8 cellular contexts compared by ENCODE assay signal in the genomic region with DNA sequence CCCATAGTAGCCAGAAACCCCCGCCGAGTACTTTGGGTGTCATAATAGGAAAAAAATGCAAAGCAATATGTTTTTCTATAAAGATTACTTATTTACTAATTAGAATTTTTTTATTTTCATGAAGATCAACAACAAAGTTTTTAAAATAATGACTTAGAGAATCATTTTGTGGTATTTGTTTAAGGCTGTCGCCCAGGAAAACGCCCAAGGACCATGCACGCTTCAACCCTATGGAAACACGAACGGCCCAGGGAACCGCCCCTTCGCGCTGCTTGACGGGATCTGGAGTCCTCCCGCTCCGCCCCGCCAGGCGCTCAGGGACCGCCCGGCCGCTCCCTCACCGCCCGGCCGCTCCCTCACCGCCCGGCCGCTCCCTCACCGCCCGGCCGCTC. TPM values are rescaled to one million over a fixed set of nuclear protein-coding genes. Genes with fewer than 3 reads are reported as not detected.
DNase-seq lines count a peak whose midpoint lies in the region; ATAC-seq and TF ChIP-seq lines count a peak whose summit lies in the region.

No MANE protein-coding gene starts in this region.

- peak overlapping the region; percentile 97 for H3K27ac Mint-ChIP-seq in activated T-helper 1 cell treated with anti-CD3 and anti-CD28 coated beads, Interleukin-12 subunit alpha, Interleukin-12 subunit beta, Interleukin-2, Interleukin-4 antibody, amounts not matched to agents 30 ng/mL and 10 ng/mL and 1 ng/mL, durations not matched to agents 14 hours and 24 hours and 36 hours

- peak overlapping the region; percentile 96 for H3K4me3 Mint-ChIP-seq in activated T-helper 1 cell treated with anti-CD3 and anti-CD28 coated beads, Interleukin-12 subunit alpha, Interleukin-12 subunit beta, Interleukin-2, Interleukin-4 antibody, amounts not matched to agents 30 ng/mL and 10 ng/mL and 1 ng/mL, durations not matched to agents 14 hours and 24 hours and 36 hours

- H3K27me3 ChIP-seq in HL-60 (ENCODE audit: insufficient read depth, poor library complexity, severe bottlenecking) (no peaks in the 10 kb centered on the region), cardiac muscle cell (no peaks in the 10 kb centered on the region), skeletal muscle satellite cell (ENCODE audit: control insufficient read depth, insufficient read depth, low read length) (no peaks in the 10 kb centered on the region)

- H3K36me3 ChIP-seq in cardiac muscle cell (peaks cover 12% of the 10 kb centered on the region), skeletal muscle satellite cell (ENCODE audit: insufficient read depth, low read length) (peaks cover 19% of the 10 kb centered on the region)

- ATAC-seq in GM21381 (IDR thresholded peaks at IDR 0.05; ENCODE audit: unreplicated experiment), result peak; percentile 87

- H3K9me3 ChIP-seq in cardiac muscle cell (ENCODE audit: low read depth) (no peaks in the 10 kb centered on the region), skeletal muscle satellite cell (replicated peaks; ENCODE audit: low read length) (no peaks in the 10 kb centered on the region)

- H3K4me2 ChIP-seq in skeletal muscle satellite cell (ENCODE audit: low read length), result peak overlapping the region; percentile 72

- peak overlapping the region; percentile 67 for H3K27ac ChIP-seq in HL-60 (replicated peaks)
- H3K27ac ChIP-seq in cardiac muscle cell, result peak overlapping the region; percentile 86

- peaks cover 22% of the 10 kb centered on the region for H3K4me1 Mint-ChIP-seq in activated T-helper 1 cell treated with anti-CD3 and anti-CD28 coated beads, Interleukin-12 subunit alpha, Interleukin-12 subunit beta, Interleukin-2, Interleukin-4 antibody, amounts not matched to agents 30 ng/mL and 10 ng/mL and 1 ng/mL, durations not matched to agents 14 hours and 24 hours and 36 hours (ENCODE audit: low read depth)

- peak overlapping the region; percentile 60 for H3K9ac ChIP-seq in skeletal muscle satellite cell (ENCODE audit: low read depth, low read length)

- DNase-seq in C1 segment of cervical spinal cord (lab: John Stamatoyannopoulos, UW) (peak in 10 of 14 donors; percentile 80 to 98 (median 91)), HL-60 (ENCODE audit: low read depth in 1 of 2, low spot score in 1 of 2) (peak in 1 of 2 experiments; percentile 93), RPMI8226 (peak; percentile 96), cardiac muscle cell (ENCODE audit: low read depth in 1 of 2, low spot score in 1 of 2) (peak in 1 of 2 donors; percentile 97), cerebellum (ENCODE audit: low spot score) (no peak)
- DNase-seq in activated T-helper 1 cell treated with anti-CD3 and anti-CD28 coated beads, Interleukin-12 subunit alpha, Interleukin-12 subunit beta, Interleukin-2, Interleukin-4 antibody, amounts not matched to agents 30 ng/mL and 10 ng/mL and 1 ng/mL, durations not matched to agents 14 hours and 24 hours and 36 hours (ENCODE audit: low spot score), result no peak

- H3K4me1 ChIP-seq in cardiac muscle cell (ENCODE audit: low read depth) (peaks cover 8% of the 10 kb centered on the region), skeletal muscle satellite cell (ENCODE audit: control insufficient read depth, insufficient read depth, low read length) (peaks cover 19% of the 10 kb centered on the region)

- peaks cover 29% of the 10 kb centered on the region for H3K36me3 Mint-ChIP-seq in activated T-helper 1 cell treated with anti-CD3 and anti-CD28 coated beads, Interleukin-12 subunit alpha, Interleukin-12 subunit beta, Interleukin-2, Interleukin-4 antibody, amounts not matched to agents 30 ng/mL and 10 ng/mL and 1 ng/mL, durations not matched to agents 14 hours and 24 hours and 36 hours (ENCODE audit: low read depth)

- intact Hi-C loops in activated T-helper 1 cell treated with anti-CD3 and anti-CD28 coated beads, Interleukin-12 subunit alpha, Interleukin-12 subunit beta, Interleukin-2, Interleukin-4 antibody, amounts not matched to agents 30 ng/mL and 10 ng/mL and 1 ng/mL, durations not matched to agents 14 hours and 24 hours and 36 hours (cut with micrococcal nuclease), result loop anchor here (1.0 to 5.0 kb wide), 7 partner anchors 15 to 422 kb away; a partner anchor contains a TSS

- H3K9me3 Mint-ChIP-seq in activated T-helper 1 cell treated with anti-CD3 and anti-CD28 coated beads, Interleukin-12 subunit alpha, Interleukin-12 subunit beta, Interleukin-2, Interleukin-4 antibody, amounts not matched to agents 30 ng/mL and 10 ng/mL and 1 ng/mL, durations not matched to agents 14 hours and 24 hours and 36 hours, result no peaks in the 10 kb centered on the region

- TF ChIP-seq CTCF in HL-60 (IDR thresholded peaks at IDR 0.05; ENCODE audit: insufficient read depth, low read length), result no peak
- TF ChIP-seq CTCF in cardiac muscle cell (IDR thresholded peaks at IDR 0.05; ENCODE audit: low read depth, low read length), result no peak

- no peaks in the 10 kb centered on the region for H3K27me3 Mint-ChIP-seq in activated T-helper 1 cell treated with anti-CD3 and anti-CD28 coated beads, Interleukin-12 subunit alpha, Interleukin-12 subunit beta, Interleukin-2, Interleukin-4 antibody, amounts not matched to agents 30 ng/mL and 10 ng/mL and 1 ng/mL, durations not matched to agents 14 hours and 24 hours and 36 hours (ENCODE audit: insufficient read depth)

- peak overlapping the region; percentile 20 for H3K4me3 ChIP-seq in HL-60 (replicated peaks; ENCODE audit: insufficient read depth, low read length)
- H3K4me3 ChIP-seq in cardiac muscle cell, result peak overlapping the region; percentile 21
- peak overlapping the region; percentile 55 for H3K4me3 ChIP-seq in skeletal muscle satellite cell (ENCODE audit: low read length)

RNA-seq across cellular contexts. Expression of a gene that starts 0.4 kb away (rescaled TPM):
- 205 and 224 TPM in 2 replicates for total RNA-seq in activated T-helper 1 cell treated with anti-CD3 and anti-CD28 coated beads, Interleukin-12 subunit alpha, Interleukin-12 subunit beta, Interleukin-2, Interleukin-4 antibody, amounts not matched to agents 30 ng/mL and 10 ng/mL and 1 ng/mL, durations not matched to agents 14 hours and 24 hours and 36 hours
- 64.2 and 200 TPM in 2 replicates for total RNA-seq in cardiac muscle cell
- 129 and 452 TPM in 2 replicates for polyA plus RNA-seq in cardiac muscle cell
- 111 and 169 TPM in 2 replicates for total RNA-seq in skeletal muscle satellite cell (2012; rRNA removed)
- 39.7 TPM for total RNA-seq in cerebellum

RNA-seq across cellular contexts. Expression of a gene that starts 38.9 kb away (rescaled TPM):
- total RNA-seq in activated T-helper 1 cell treated with anti-CD3 and anti-CD28 coated beads, Interleukin-12 subunit alpha, Interleukin-12 subunit beta, Interleukin-2, Interleukin-4 antibody, amounts not matched to agents 30 ng/mL and 10 ng/mL and 1 ng/mL, durations not matched to agents 14 hours and 24 hours and 36 hours, result 23.7 and 24.9 TPM in 2 replicates
- total RNA-seq in cardiac muscle cell (10.4 and 13.5 TPM in 2 replicates), cerebellum (17.0 TPM)
- polyA plus RNA-seq in cardiac muscle cell, result 13.5 and 24.1 TPM in 2 replicates
- total RNA-seq in skeletal muscle satellite cell (2012; rRNA removed), result 12.2 and 14.9 TPM in 2 replicates

Comparison
In these comparisons a context has a peak if more than half of its experiments do, and no peak if none do; other contexts are left out.
1. DNase-seq: peak in C1 segment of cervical spinal cord (10 of 14) and RPMI8226 (single experiment); none in activated T-helper 1 cell treated with anti-CD3 and anti-CD28 coated beads, Interleukin-12 subunit alpha, Interleukin-12 subunit beta, Interleukin-2, Interleukin-4 antibody, amounts not matched to agents 30 ng/mL and 10 ng/mL and 1 ng/mL, durations not matched to agents 14 hours and 24 hours and 36 hours (single experiment) and cerebellum (single experiment).
2. Peak in every context shown above with its lines, with median percentiles within 50 percentile points of each other: H3K4me3 ChIP-seq.